In genomic region chr12:109910969-109911348, GRCh38 we compare ENCODE assay signal across 9 cellular contexts. TPM values are rescaled to one million over a fixed set of nuclear protein-coding genes. Genes with fewer than 3 reads are reported as not detected.
A peak's percentile ranks its signal among the peaks of the same experiment; 100 is the strongest.
DNase-seq lines count a peak whose midpoint lies in the region; ATAC-seq and TF ChIP-seq lines count a peak whose summit lies in the region.
"Had no signal": no experiment of that assay in that cellular context is flagged by ENCODE, and none has a peak within 500 bp of the region (broad histone marks: within the 10 kb centered on the region; RNA-seq: fewer than 3 reads in every experiment).

No MANE protein-coding gene starts in this region.

- CTCF ChIA-PET in activated naive CD4-positive, alpha-beta T cell treated with anti-CD3 and anti-CD28 coated beads for 36 hours (lab: Charles Lee): interaction anchor here (1.1 to 1.3 kb wide), 2 partner anchors 12 to 32 kb away, joined by 4 read pairs; no protein-coding TSS in a partner anchor

- no peak overlapping the region for H3K4me3 Mint-ChIP-seq in activated naive CD4-positive, alpha-beta T cell treated with anti-CD3 and anti-CD28 coated beads for 36 hours
- no peak overlapping the region for H3K4me3 Mint-ChIP-seq in stimulated activated naive CD8-positive, alpha-beta T cell treated with anti-CD3 and anti-CD28 coated beads, Interleukin-15, amount 100 ng/mL, for 72 hours

- ATAC-seq in stimulated activated naive CD8-positive, alpha-beta T cell treated with anti-CD3 and anti-CD28 coated beads, Interleukin-15, amount 100 ng/mL, for 72 hours: peak; percentile 68

- peaks cover 95% of the 10 kb centered on the region for H3K36me3 ChIP-seq in NT2/D1 (ENCODE audit: insufficient read depth, insufficient read length, low read length)

- intact Hi-C loops in activated naive CD4-positive, alpha-beta T cell treated with anti-CD3 and anti-CD28 coated beads for 36 hours (cut with micrococcal nuclease): no loop called here

- H3K4me1 Mint-ChIP-seq in activated naive CD4-positive, alpha-beta T cell treated with anti-CD3 and anti-CD28 coated beads for 36 hours (ENCODE audit: low read depth): no peaks in the 10 kb centered on the region
- no peaks in the 10 kb centered on the region for H3K4me1 Mint-ChIP-seq in stimulated activated naive CD8-positive, alpha-beta T cell treated with anti-CD3 and anti-CD28 coated beads, Interleukin-15, amount 100 ng/mL, for 72 hours

- H3K4me1 ChIP-seq in NT2/D1 (ENCODE audit: insufficient read depth, insufficient read length): peaks cover 6% of the 10 kb centered on the region

- TF ChIP-seq CTCF in epithelial cell of esophagus (IDR thresholded peaks at IDR 0.05; ENCODE audit: insufficient read depth, low read depth, low read length, missing control alignments): peak; percentile 48

- H3K36me3 Mint-ChIP-seq in activated naive CD4-positive, alpha-beta T cell treated with anti-CD3 and anti-CD28 coated beads for 36 hours (ENCODE audit: low read depth): peaks cover 39% of the 10 kb centered on the region

- H3K9ac ChIP-seq in NT2/D1 (ENCODE audit: insufficient read length, low read depth): no peak overlapping the region

- no peak overlapping the region for H3K27ac Mint-ChIP-seq in activated naive CD4-positive, alpha-beta T cell treated with anti-CD3 and anti-CD28 coated beads for 36 hours
- peak overlapping the region in 1 of 2 donors; percentile 29 for H3K27ac Mint-ChIP-seq in stimulated activated naive CD8-positive, alpha-beta T cell treated with anti-CD3 and anti-CD28 coated beads, Interleukin-15, amount 100 ng/mL, for 72 hours

- H3K4me3 ChIP-seq in NT2/D1 (ENCODE audit: insufficient read length, low read depth) (no peak overlapping the region), epithelial cell of esophagus (ENCODE audit: low read length) (no peak overlapping the region)
- H3K4me3 ChIP-seq: SK-N-MC had no signal

- no peaks in the 10 kb centered on the region for H3K9me3 Mint-ChIP-seq in activated naive CD4-positive, alpha-beta T cell treated with anti-CD3 and anti-CD28 coated beads for 36 hours
- no peaks in the 10 kb centered on the region for H3K9me3 Mint-ChIP-seq in stimulated activated naive CD8-positive, alpha-beta T cell treated with anti-CD3 and anti-CD28 coated beads, Interleukin-15, amount 100 ng/mL, for 72 hours

- no peaks in the 10 kb centered on the region for H3K27me3 Mint-ChIP-seq in activated naive CD4-positive, alpha-beta T cell treated with anti-CD3 and anti-CD28 coated beads for 36 hours (ENCODE audit: low read depth)
- H3K27me3 Mint-ChIP-seq in stimulated activated naive CD8-positive, alpha-beta T cell treated with anti-CD3 and anti-CD28 coated beads, Interleukin-15, amount 100 ng/mL, for 72 hours: no peaks in the 10 kb centered on the region

- H3K9me3 ChIP-seq in NT2/D1 (ENCODE audit: insufficient read depth, low read length): no peaks in the 10 kb centered on the region

- peak; percentile 23 for DNase-seq in activated naive CD4-positive, alpha-beta T cell treated with anti-CD3 and anti-CD28 coated beads for 36 hours
- DNase-seq in activated naive CD4-positive, alpha-beta T cell treated with anti-CD3 and anti-CD28 coated beads, Interleukin-2, amount 50 U/mL, for 16 hours: no peak
- peak; percentile 82 for DNase-seq in NT2/D1 (ENCODE audit: low read depth, low spot score)
- DNase-seq in epithelial cell of esophagus (ENCODE audit: low read depth): peak; percentile 59
- peak; percentile 14 to 26 for DNase-seq in stimulated activated naive CD8-positive, alpha-beta T cell treated with anti-CD3 and anti-CD28 coated beads, Interleukin-15, amount 100 ng/mL, for 72 hours
- DNase-seq in NCI-H1694 (lab: John Stamatoyannopoulos, UW): no peak
- DNase-seq in NCI-H1092 (lab: John Stamatoyannopoulos, UW): no peak
- DNase-seq in NCI-H345 (lab: John Stamatoyannopoulos, UW): no peak

- no peaks in the 10 kb centered on the region for H3K27me3 ChIP-seq in NT2/D1 (ENCODE audit: insufficient read depth, insufficient read length)

RNA-seq across cellular contexts. Expression of gene TCHP, which starts 10.9 kb away (rescaled TPM):
- 10 to 100 TPM; 19.6 to 20.9 TPM for total RNA-seq in activated naive CD4-positive, alpha-beta T cell treated with anti-CD3 and anti-CD28 coated beads for 36 hours

RNA-seq across cellular contexts. Expression of gene GLTP, which starts 30.6 kb away (rescaled TPM):
- total RNA-seq in activated naive CD4-positive, alpha-beta T cell treated with anti-CD3 and anti-CD28 coated beads for 36 hours: 10 to 100 TPM; 18.1 to 19.9 TPM

Comparison
In these comparisons a context has a peak if more than half of its experiments do, and no peak if none do; other contexts are left out.
1. DNase-seq: peak in activated naive CD4-positive, alpha-beta T cell treated with anti-CD3 and anti-CD28 coated beads for 36 hours (single experiment), NT2/D1 (single experiment), epithelial cell of esophagus (single experiment) and stimulated activated naive CD8-positive, alpha-beta T cell treated with anti-CD3 and anti-CD28 coated beads, Interleukin-15, amount 100 ng/mL, for 72 hours (2 of 2); none in activated naive CD4-positive, alpha-beta T cell treated with anti-CD3 and anti-CD28 coated beads, Interleukin-2, amount 50 U/mL, for 16 hours (single experiment), NCI-H1694 (single experiment), NCI-H1092 (single experiment) and NCI-H345 (single experiment).